27 cellular contexts compared by ENCODE assay signal in the genomic region with DNA sequence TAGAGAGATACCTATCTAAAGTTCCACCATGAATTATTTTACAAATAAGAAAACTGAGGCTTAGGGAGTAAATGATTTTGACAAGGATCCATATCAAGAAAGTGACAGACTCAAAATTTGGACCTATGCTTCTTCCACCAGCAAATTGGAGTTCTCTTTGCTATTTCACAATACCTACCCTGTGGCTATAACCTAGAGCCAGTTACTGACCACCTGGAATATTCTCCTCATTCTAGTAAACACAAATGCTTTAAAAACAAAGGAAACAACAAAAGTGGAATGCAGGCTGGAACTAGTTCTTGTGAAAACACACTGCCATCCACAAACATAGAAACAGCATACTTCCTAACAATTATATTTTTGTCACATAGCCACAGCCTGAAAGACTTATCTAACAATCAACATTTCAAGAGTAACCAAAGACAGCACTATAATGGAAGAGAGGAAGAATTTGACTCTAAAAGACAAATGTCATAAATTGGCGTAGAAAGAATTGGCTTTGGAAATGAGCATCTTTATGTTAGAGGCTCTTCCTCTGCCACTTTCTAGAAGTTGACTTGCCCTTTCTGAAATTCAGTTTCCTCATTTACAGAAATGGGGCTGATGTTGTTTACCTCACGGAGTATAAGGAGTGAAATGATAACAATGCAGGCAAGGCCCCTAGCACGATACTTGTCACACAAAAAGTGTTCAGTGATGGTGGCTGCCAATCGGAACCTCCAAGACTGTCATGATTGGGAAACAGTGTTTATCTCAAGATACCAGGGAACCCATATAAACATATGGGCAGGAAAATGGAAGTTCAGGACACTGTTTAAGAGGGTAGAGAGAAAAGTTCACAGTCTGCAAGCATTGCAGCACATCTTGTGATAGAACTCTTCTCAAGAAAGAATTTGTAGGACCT.
"Had no signal": no experiment of that assay in that cellular context is flagged by ENCODE, and none has a peak within 500 bp of the region (broad histone marks: within the 10 kb centered on the region; RNA-seq: fewer than 3 reads in every experiment).

No MANE protein-coding gene starts in this region.

- H3K36me3 ChIP-seq: ascending aorta, breast epithelium, esophagus squamous epithelium, gastroesophageal sphincter, heart right ventricle had no signal

- DNase-seq: activated CD4-positive, alpha-beta memory T cell treated with anti-CD3 and anti-CD28 coated beads, Interleukin-2, amount 10 ng/mL, durations not matched to agents 7 days and 5 days; activated CD4-positive, alpha-beta T cell treated with anti-CD3 and anti-CD28 coated beads for 1 hour; activated CD4-positive, alpha-beta T cell treated with anti-CD3 and anti-CD28 coated beads for 4 hours; activated CD4-positive, alpha-beta T cell treated with anti-CD3 and anti-CD28 coated beads, Interleukin-2, amount 10 ng/mL, durations not matched to agents 7 days and 5 days; activated CD4-positive, alpha-beta T cell treated with anti-CD3 and anti-CD28 coated beads, Interleukin-2, amount 50 U/mL, for 4 hours; activated CD8-positive, alpha-beta memory T cell treated with anti-CD3 and anti-CD28 coated beads, Interleukin-2, amount 50 U/mL, for 48 hours; activated gamma-delta T cell; activated naive CD4-positive, alpha-beta T cell; activated naive CD4-positive, alpha-beta T cell treated with anti-CD3 and anti-CD28 coated beads, Interleukin-2, amount 10 ng/mL, durations not matched to agents 7 days and 5 days; activated naive CD8-positive, alpha-beta T cell treated with anti-CD3 and anti-CD28 coated beads, Interleukin-2, amount 10 ng/mL, durations not matched to agents 7 days and 5 days; activated T-cell treated with anti-CD3 and anti-CD28 coated beads for 4 hours; activated T-cell treated with anti-CD3 and anti-CD28 coated beads, Interleukin-2, amount 50 U/mL, for 24 hours; activated T-cell treated with anti-CD3 and anti-CD28 coated beads, Interleukin-2, amount 50 U/mL, for 72 hours; dermis blood vessel endothelial cell; effector CD4-positive, alpha-beta T cell; effector memory CD8-positive, alpha-beta T cell; esophagus squamous epithelium; foreskin melanocyte; heart right ventricle; T-helper 2 cell had no signal

- H3K27ac ChIP-seq: ascending aorta, breast epithelium, coronary artery, esophagus squamous epithelium, gastroesophageal sphincter, heart right ventricle, VCaP had no signal

- ATAC-seq: activated naive CD4-positive, alpha-beta T cell treated with anti-CD3 and anti-CD28 coated beads, Interleukin-2, amount 50 U/mL, for 72 hours; activated T-cell treated with anti-CD3 and anti-CD28 coated beads, Interleukin-2, amount 50 U/mL, for 72 hours; effector memory CD8-positive, alpha-beta T cell; gastroesophageal sphincter; heart right ventricle; WTC11 had no signal

- H3K27me3 ChIP-seq: ascending aorta, breast epithelium, esophagus squamous epithelium, gastroesophageal sphincter, heart right ventricle had no signal

- H3K4me1 ChIP-seq: ascending aorta, breast epithelium, gastroesophageal sphincter, heart right ventricle had no signal

- H3K9me3 ChIP-seq: ascending aorta, esophagus squamous epithelium, gastroesophageal sphincter had no signal

- H3K4me3 ChIP-seq: ascending aorta, breast epithelium, coronary artery, esophagus squamous epithelium, gastroesophageal sphincter, heart right ventricle had no signal
